ENCODE assay signal across 20 cellular contexts in genomic region chr2:101175991-101176390, GRCh38. TPM values are rescaled to one million over a fixed set of nuclear protein-coding genes. Genes with fewer than 3 reads are reported as not detected.
DNase-seq lines count a peak whose midpoint lies in the region; ATAC-seq, FAIRE-seq and TF ChIP-seq lines count a peak whose summit lies in the region.
"Had no signal": no experiment of that assay in that cellular context is flagged by ENCODE, and none has a peak within 500 bp of the region (broad histone marks: within the 10 kb centered on the region; RNA-seq: fewer than 3 reads in every experiment).

No MANE protein-coding gene starts in this region.

- intact Hi-C loops in right lobe of liver (cut with DNase I) = no loop called here
- intact Hi-C loops in Right ventricle myocardium inferior (cut with DNase I) = no loop called here

- no peaks in the 10 kb centered on the region for H3K27me3 ChIP-seq in right lobe of liver

- H3K9me3 ChIP-seq in right lobe of liver = no peaks in the 10 kb centered on the region

- TF ChIP-seq CTCF in RWPE1 (conservative IDR thresholded peaks at IDR 0.05; ENCODE audit: low read depth) (no peak), right lobe of liver (IDR thresholded peaks at IDR 0.05) (no peak)

- in situ Hi-C loops in Caki2 (cut with HindIII; ENCODE audit: low pct_unique_long_range_greater_than_20kb, low sequenced_read_pairs) = no loop called here

- peaks cover 0 to 13% (median 4%) of the 10 kb centered on the region in 4 donors for H3K4me1 ChIP-seq in right lobe of liver

- H3K36me3 ChIP-seq in right lobe of liver = no peaks in the 10 kb centered on the region
- H3K36me3 ChIP-seq: thoracic aorta had no signal

- 33% methylated on average over 2 of the region's 3 CpGs for WGBS in right lobe of liver (ENCODE audit: insufficient coverage, low coverage, low lambda C conversion rate, missing lambda C conversion rate)

- DNase-seq in Caki2 (ENCODE audit: low read depth) (peak; percentile 59), RWPE1 (ENCODE audit: low spot score) (no peak), fibroblast of gingiva (ENCODE audit: low read depth) (peak; percentile 60), right lobe of liver (no peak), Right ventricle myocardium inferior (ENCODE audit: missing footprints) (no peak), activated T-cell treated with anti-CD3 and anti-CD28 coated beads for 4 hours (no peak), H54 (ENCODE audit: insufficient read length, low spot score) (no peak)
- DNase-seq: activated CD4-positive, alpha-beta T cell treated with anti-CD3 and anti-CD28 coated beads for 4 hours; CD4-positive, CD25-positive, alpha-beta regulatory T cell; DMS153; immature natural killer cell; NCI-H1436; NCI-H69; nephron progenitor cell; stimulated activated CD4-positive, alpha-beta T cell treated with anti-CD3 and anti-CD28 coated beads, Interleukin-2, amount 100 ng/mL, for 24 hours; stimulated activated naive CD4-positive, alpha-beta T cell had no signal

- no peak overlapping the region for H3K4me3 ChIP-seq in right lobe of liver
- H3K4me3 ChIP-seq: GM12878, thoracic aorta had no signal

- FAIRE-seq in H54 (lab: Jason Lieb, UNC) = no peak
- FAIRE-seq: GM12878 had no signal

- POLR2A ChIA-PET in RWPE1 (lab: Yijun Ruan, JAX; ENCODE audit: low non-redundant PET) = interaction anchor here (0.5 kb wide), 1 partner anchor 14 kb away, joined by 3 read pairs; no protein-coding TSS in a partner anchor

- TF ChIP-seq POLR2A in right lobe of liver (IDR thresholded peaks at IDR 0.05) (no peak), H54 (IDR thresholded peaks at IDR 0.05; ENCODE audit: low read depth, low read length) (no peak)

- CTCF ChIA-PET in RWPE1 (lab: Yijun Ruan, JAX) = no interaction called here

- H3K27ac ChIP-seq in RWPE1 (peak overlapping the region; percentile 57), right lobe of liver (peak overlapping the region in 2 of 3 donors; percentile 5 to 40)

- ATAC-seq in right lobe of liver (peak; percentile 70 to 87 (median 76)), Right ventricle myocardium inferior (no peak), HG02798 (IDR thresholded peaks at IDR 0.05; ENCODE audit: poor library complexity, unreplicated experiment) (no peak)
- ATAC-seq: GM12878, HCT116 had no signal

RNA-seq across cellular contexts. Expression of gene TBC1D8, which starts 24.8 kb away (rescaled TPM):
- total RNA-seq in Caki2 (2014; rRNA removed; shearing (Covaris generic); ENCODE audit: low replicate concordance) = 37.2 and 49.8 TPM in 2 replicates
- 10 to 100 TPM; 17.3 to 31.2 (median 21.5) TPM for total RNA-seq in right lobe of liver
- 37.9 TPM for total RNA-seq in Right ventricle myocardium inferior

Comparison
In these comparisons a context has a peak if more than half of its experiments do, and no peak if none do; other contexts are left out.
1. DNase-seq: peak in Caki2 (single experiment) and fibroblast of gingiva (single experiment); none in RWPE1 (single experiment), right lobe of liver (0 of 3), Right ventricle myocardium inferior (single experiment), activated T-cell treated with anti-CD3 and anti-CD28 coated beads for 4 hours (single experiment) and H54 (single experiment).
2. ATAC-seq: peak in right lobe of liver (4 of 4); none in Right ventricle myocardium inferior (single experiment) and HG02798 (single experiment).